ENCODE assay signal across 1 cellular context in the genomic region with DNA sequence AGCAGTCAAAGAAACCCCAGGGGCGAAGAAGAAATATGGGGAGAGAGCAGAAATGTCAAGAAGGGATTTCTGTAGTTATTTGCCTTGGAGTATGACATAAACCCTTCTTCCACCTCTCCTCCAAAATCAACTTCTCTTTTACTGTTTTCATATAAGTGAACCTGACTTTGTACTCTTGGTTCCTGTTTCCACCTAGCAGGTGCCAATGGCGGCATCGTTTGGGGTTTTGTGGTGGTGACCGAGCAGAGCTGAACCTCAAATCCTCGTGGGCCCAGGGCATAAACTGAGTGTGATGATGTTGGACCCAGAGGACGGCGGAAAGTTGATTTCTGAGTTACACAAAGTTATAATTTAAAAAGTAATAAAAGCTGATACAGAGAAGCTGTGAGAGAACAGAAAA.
TF ChIP-seq lines count a peak whose summit lies in the region.

No MANE protein-coding gene starts in this region.

TF ChIP-seq in HEK293T, 16 proteins besides CTCF, POLR2A, EP300 and RAD21 (continued from another document):
- TF ChIP-seq PKNOX1 (IDR thresholded peaks at IDR 0.05) (no peak), FOXM1 (IDR thresholded peaks at IDR 0.05; ENCODE audit: borderline replicate concordance) (no peak), BHLHE40 (IDR thresholded peaks at IDR 0.05; ENCODE audit: borderline replicate concordance) (no peak), SUZ12 (IDR thresholded peaks at IDR 0.05) (no peak), ARNT (IDR thresholded peaks at IDR 0.05) (no peak), FOXA1 (IDR thresholded peaks at IDR 0.05) (no peak), SP1 (IDR thresholded peaks at IDR 0.05) (no peak)
TF ChIP-seq in HEK293T: peak in this region for 0.
